2 cellular contexts compared by ENCODE assay signal in the genomic region with DNA sequence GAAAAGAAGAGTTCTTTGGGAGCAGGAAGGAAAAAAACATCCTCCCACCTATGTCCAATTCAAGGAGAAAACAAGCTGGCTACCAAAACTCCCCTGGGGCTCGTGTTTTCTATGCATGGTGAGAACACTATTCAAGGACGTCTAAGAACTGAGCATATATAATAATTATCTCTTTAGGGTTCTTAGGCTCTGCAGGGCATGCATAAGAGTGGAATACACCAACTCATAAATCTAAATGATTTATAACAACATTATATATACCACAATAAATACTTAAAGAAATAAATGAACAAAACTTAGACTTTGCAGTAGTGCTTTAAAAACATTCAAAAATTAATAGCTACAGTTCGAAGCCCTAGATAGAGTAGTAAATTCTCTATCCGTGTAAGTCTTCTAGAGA.
TF ChIP-seq lines count a peak whose summit lies in the region.

No MANE protein-coding gene starts in this region.

TF ChIP-seq in GM23338, 12 proteins besides CTCF, POLR2A, EP300 and RAD21:
- TF ChIP-seq, protein P1, sequence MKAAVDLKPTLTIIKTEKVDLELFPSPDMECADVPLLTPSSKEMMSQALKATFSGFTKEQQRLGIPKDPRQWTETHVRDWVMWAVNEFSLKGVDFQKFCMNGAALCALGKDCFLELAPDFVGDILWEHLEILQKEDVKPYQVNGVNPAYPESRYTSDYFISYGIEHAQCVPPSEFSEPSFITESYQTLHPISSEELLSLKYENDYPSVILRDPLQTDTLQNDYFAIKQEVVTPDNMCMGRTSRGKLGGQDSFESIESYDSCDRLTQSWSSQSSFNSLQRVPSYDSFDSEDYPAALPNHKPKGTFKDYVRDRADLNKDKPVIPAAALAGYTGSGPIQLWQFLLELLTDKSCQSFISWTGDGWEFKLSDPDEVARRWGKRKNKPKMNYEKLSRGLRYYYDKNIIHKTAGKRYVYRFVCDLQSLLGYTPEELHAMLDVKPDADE (IDR thresholded peaks at IDR 0.05): no peak
- TF ChIP-seq NANOG (IDR thresholded peaks at IDR 0.05; ENCODE audit: borderline replicate concordance) (no peak), ZNF331 (CRISPR knock-in tag; IDR thresholded peaks at IDR 0.05; ENCODE audit: low read depth) (no peak), EZH2phosphoT487 (IDR thresholded peaks at IDR 0.05; ENCODE audit: unreplicated experiment) (no peak)
- TF ChIP-seq, protein P2, sequence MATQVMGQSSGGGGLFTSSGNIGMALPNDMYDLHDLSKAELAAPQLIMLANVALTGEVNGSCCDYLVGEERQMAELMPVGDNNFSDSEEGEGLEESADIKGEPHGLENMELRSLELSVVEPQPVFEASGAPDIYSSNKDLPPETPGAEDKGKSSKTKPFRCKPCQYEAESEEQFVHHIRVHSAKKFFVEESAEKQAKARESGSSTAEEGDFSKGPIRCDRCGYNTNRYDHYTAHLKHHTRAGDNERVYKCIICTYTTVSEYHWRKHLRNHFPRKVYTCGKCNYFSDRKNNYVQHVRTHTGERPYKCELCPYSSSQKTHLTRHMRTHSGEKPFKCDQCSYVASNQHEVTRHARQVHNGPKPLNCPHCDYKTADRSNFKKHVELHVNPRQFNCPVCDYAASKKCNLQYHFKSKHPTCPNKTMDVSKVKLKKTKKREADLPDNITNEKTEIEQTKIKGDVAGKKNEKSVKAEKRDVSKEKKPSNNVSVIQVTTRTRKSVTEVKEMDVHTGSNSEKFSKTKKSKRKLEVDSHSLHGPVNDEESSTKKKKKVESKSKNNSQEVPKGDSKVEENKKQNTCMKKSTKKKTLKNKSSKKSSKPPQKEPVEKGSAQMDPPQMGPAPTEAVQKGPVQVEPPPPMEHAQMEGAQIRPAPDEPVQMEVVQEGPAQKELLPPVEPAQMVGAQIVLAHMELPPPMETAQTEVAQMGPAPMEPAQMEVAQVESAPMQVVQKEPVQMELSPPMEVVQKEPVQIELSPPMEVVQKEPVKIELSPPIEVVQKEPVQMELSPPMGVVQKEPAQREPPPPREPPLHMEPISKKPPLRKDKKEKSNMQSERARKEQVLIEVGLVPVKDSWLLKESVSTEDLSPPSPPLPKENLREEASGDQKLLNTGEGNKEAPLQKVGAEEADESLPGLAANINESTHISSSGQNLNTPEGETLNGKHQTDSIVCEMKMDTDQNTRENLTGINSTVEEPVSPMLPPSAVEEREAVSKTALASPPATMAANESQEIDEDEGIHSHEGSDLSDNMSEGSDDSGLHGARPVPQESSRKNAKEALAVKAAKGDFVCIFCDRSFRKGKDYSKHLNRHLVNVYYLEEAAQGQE (IDR thresholded peaks at IDR 0.05; ENCODE audit: unreplicated experiment): no peak

TF ChIP-seq in H1, 55 proteins besides CTCF, POLR2A, EP300 and RAD21:
- TF ChIP-seq RXRA (IDR thresholded peaks at IDR 0.05; ENCODE audit: insufficient read depth, low read depth, low read length) (no peak), KDM4A (IDR thresholded peaks at IDR 0.05; ENCODE audit: low read depth, low read length, severe bottlenecking) (no peak), CEBPB (IDR thresholded peaks at IDR 0.05; ENCODE audit: low read depth, low read length) (no peak), HDAC2 (IDR thresholded peaks at IDR 0.05; ENCODE audit: borderline replicate concordance in 1 of 2, low read depth in 2 of 2, low read length in 2 of 2) (no peak), SIRT6 (IDR thresholded peaks at IDR 0.05; ENCODE audit: low read length) (no peak), FOSL1 (IDR thresholded peaks at IDR 0.05; ENCODE audit: insufficient read depth, low read depth, low read length) (no peak), SP2 (IDR thresholded peaks at IDR 0.05; ENCODE audit: low read length) (no peak), KDM5A (IDR thresholded peaks at IDR 0.05; ENCODE audit: low read length) (no peak), ATF2 (IDR thresholded peaks at IDR 0.05; ENCODE audit: low read length) (no peak), GTF2F1 (IDR thresholded peaks at IDR 0.05; ENCODE audit: borderline replicate concordance, low read depth, low read length) (no peak), CTBP2 (IDR thresholded peaks at IDR 0.05; ENCODE audit: borderline replicate concordance, insufficient read depth, insufficient read length, low read length) (no peak), YY1 (IDR thresholded peaks at IDR 0.05; ENCODE audit: low read depth, low read length) (no peak)
- TF ChIP-seq, protein P3, sequence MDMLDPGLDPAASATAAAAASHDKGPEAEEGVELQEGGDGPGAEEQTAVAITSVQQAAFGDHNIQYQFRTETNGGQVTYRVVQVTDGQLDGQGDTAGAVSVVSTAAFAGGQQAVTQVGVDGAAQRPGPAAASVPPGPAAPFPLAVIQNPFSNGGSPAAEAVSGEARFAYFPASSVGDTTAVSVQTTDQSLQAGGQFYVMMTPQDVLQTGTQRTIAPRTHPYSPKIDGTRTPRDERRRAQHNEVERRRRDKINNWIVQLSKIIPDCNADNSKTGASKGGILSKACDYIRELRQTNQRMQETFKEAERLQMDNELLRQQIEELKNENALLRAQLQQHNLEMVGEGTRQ (IDR thresholded peaks at IDR 0.05; ENCODE audit: low read length): no peak
